Comparison of ENCODE assay signal across 9 cellular contexts in genomic region chr15:58839485-58839884, GRCh38.
DNase-seq lines count a peak whose midpoint lies in the region; TF ChIP-seq lines count a peak whose summit lies in the region.
"Had no signal": no experiment of that assay in that cellular context is flagged by ENCODE, and none has a peak within 500 bp of the region (broad histone marks: within the 10 kb centered on the region; RNA-seq: fewer than 3 reads in every experiment).

No MANE protein-coding gene starts in this region.

- no peaks in the 10 kb centered on the region for H3K79me2 ChIP-seq in osteoblast (ENCODE audit: insufficient read depth, low read length)

- no peak overlapping the region for H3K4me2 ChIP-seq in osteoblast (ENCODE audit: insufficient read depth, low read length)

- H3K4me1 ChIP-seq in osteoblast (ENCODE audit: insufficient read depth, low read length), result no peaks in the 10 kb centered on the region

- H3K27ac ChIP-seq in osteoblast (ENCODE audit: low read depth, low read length), result no peak overlapping the region
- H3K27ac ChIP-seq: thoracic aorta had no signal

- peak; percentile 33; the same call in 1 of the 2 replicates for TF ChIP-seq RAD21 in Ishikawa (IDR thresholded peaks at IDR 0.05; ENCODE audit: low read depth)

- H3K9me3 ChIP-seq in osteoblast (ENCODE audit: low read depth, low read length), result no peaks in the 10 kb centered on the region
- H3K9me3 ChIP-seq: MG63, thoracic aorta had no signal

- no peaks in the 10 kb centered on the region for H3K27me3 ChIP-seq in osteoblast (ENCODE audit: insufficient read depth, low read length)
- H3K27me3 ChIP-seq: MG63 had no signal

- H3K36me3 ChIP-seq in osteoblast (ENCODE audit: insufficient read depth, low read length), result no peaks in the 10 kb centered on the region
- H3K36me3 ChIP-seq: thoracic aorta had no signal

- H4K20me1 ChIP-seq in osteoblast (ENCODE audit: insufficient read depth, low read length), result no peaks in the 10 kb centered on the region

- no peak overlapping the region for H2AFZ ChIP-seq in osteoblast (ENCODE audit: low read length)

- no peak overlapping the region for H3K4me3 ChIP-seq in GM12864 (ENCODE audit: low read depth, low read length)
- no peak overlapping the region for H3K4me3 ChIP-seq in astrocyte of the cerebellum (ENCODE audit: low read depth, low read length)
- no peak overlapping the region for H3K4me3 ChIP-seq in osteoblast (ENCODE audit: insufficient read depth, low read length)
- H3K4me3 ChIP-seq: MG63, thoracic aorta had no signal

- in situ Hi-C loops in astrocyte of the cerebellum (cut with HindIII; ENCODE audit: low sequenced_read_pairs), result no loop called here

- TF ChIP-seq EP300 in Ishikawa (IDR thresholded peaks at IDR 0.05; ENCODE audit: borderline replicate concordance), result no peak

- no peak for DNase-seq in GM12864 (ENCODE audit: low read depth)
- DNase-seq in astrocyte of the cerebellum (ENCODE audit: low read depth), result no peak
- no peak for DNase-seq in osteoblast (ENCODE audit: insufficient read length, low spot score, missing footprints)
- DNase-seq in NCI-H2171 (lab: John Stamatoyannopoulos, UW), result no peak
- DNase-seq in ecto neural progenitor cell (ENCODE audit: low spot score), result no peak
- DNase-seq in NCI-H2081 (lab: John Stamatoyannopoulos, UW), result no peak
- DNase-seq: MG63 had no signal

- TF ChIP-seq CTCF in GM12864 (IDR thresholded peaks at IDR 0.05; ENCODE audit: low read depth, low read length, missing control alignments), result peak; percentile 53
- peak; percentile 13 for TF ChIP-seq CTCF in astrocyte of the cerebellum (IDR thresholded peaks at IDR 0.05; ENCODE audit: low read depth, low read length, missing control alignments)
- TF ChIP-seq CTCF in osteoblast (IDR thresholded peaks at IDR 0.05; ENCODE audit: extremely low read depth, low read depth, low read length), result peak; percentile 44

TF ChIP-seq in Ishikawa, 13 proteins besides CTCF, POLR2A, EP300 and RAD21:
- TF ChIP-seq CREB1 (IDR thresholded peaks at IDR 0.05; ENCODE audit: low read depth) (no peak), CEBPB (IDR thresholded peaks at IDR 0.05) (no peak), FOXM1 (IDR thresholded peaks at IDR 0.05; ENCODE audit: borderline replicate concordance, low read depth) (no peak), YY1 (IDR thresholded peaks at IDR 0.05; ENCODE audit: low read depth) (no peak), NFIC (IDR thresholded peaks at IDR 0.05) (no peak), EGR1 (IDR thresholded peaks at IDR 0.05) (no peak), TCF12 (IDR thresholded peaks at IDR 0.05; ENCODE audit: low read depth) (no peak), REST (IDR thresholded peaks at IDR 0.05; ENCODE audit: low read depth) (no peak), TAF1 (IDR thresholded peaks at IDR 0.05; ENCODE audit: low read depth) (no peak), MAX (IDR thresholded peaks at IDR 0.05) (no peak), ZBTB7A (IDR thresholded peaks at IDR 0.05; ENCODE audit: low read depth) (no peak)
- TF ChIP-seq, protein P1, sequence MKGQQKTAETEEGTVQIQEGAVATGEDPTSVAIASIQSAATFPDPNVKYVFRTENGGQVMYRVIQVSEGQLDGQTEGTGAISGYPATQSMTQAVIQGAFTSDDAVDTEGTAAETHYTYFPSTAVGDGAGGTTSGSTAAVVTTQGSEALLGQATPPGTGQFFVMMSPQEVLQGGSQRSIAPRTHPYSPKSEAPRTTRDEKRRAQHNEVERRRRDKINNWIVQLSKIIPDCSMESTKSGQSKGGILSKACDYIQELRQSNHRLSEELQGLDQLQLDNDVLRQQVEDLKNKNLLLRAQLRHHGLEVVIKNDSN (IDR thresholded peaks at IDR 0.05), result no peak
